Comparison of ENCODE assay signal across 8 cellular contexts in genomic region chr7:98211221-98211675, GRCh38. TPM values are rescaled to one million over a fixed set of nuclear protein-coding genes. Genes with fewer than 3 reads are reported as not detected.
A peak's percentile ranks its signal among the peaks of the same experiment; 100 is the strongest.
DNase-seq lines count a peak whose midpoint lies in the region; ATAC-seq and TF ChIP-seq lines count a peak whose summit lies in the region.
"Had no signal": no experiment of that assay in that cellular context is flagged by ENCODE, and none has a peak within 500 bp of the region (broad histone marks: within the 10 kb centered on the region; RNA-seq: fewer than 3 reads in every experiment).

TSS of gene BHLHA15 (plus strand) at chr7:98211439. CDS start at chr7:98212310, 871 bp downstream.

- no peaks in the 10 kb centered on the region for H3K27me3 ChIP-seq in MG63

- intact Hi-C loops in left ventricle myocardium superior (cut with micrococcal nuclease) = no loop called here

- ATAC-seq in left ventricle myocardium superior = peak; percentile 31

- H3K4me3 ChIP-seq in GM12864 (ENCODE audit: low read depth, low read length) = peak within 1 kb of the TSS; percentile 78
- H3K4me3 ChIP-seq in MG63 = no peak within 1 kb of the TSS

- no peak for DNase-seq in GM12864 (ENCODE audit: low read depth)
- DNase-seq in MG63 = peak; percentile 29
- DNase-seq in activated T-helper 9 cell treated with anti-CD3 and anti-CD28 coated beads, Interleukin-2, amount 50 U/mL, for 16 hours (ENCODE audit: low read depth) = peak; percentile 13
- DNase-seq in left ventricle myocardium superior = no peak
- peak; percentile 28 for DNase-seq in stimulated activated CD4-positive, alpha-beta T cell treated with anti-CD3 and anti-CD28 coated beads, Interleukin-12 subunit alpha, Interleukin-12 subunit beta, amount 100 ng/mL, for 4 hours
- no peak for DNase-seq in A172 (ENCODE audit: low spot score)
- DNase-seq in NK-92 treated with Interleukin-12 subunit alpha and Interleukin-12 subunit beta, amount 100 ng/mL, for 24 hours (lab: John Stamatoyannopoulos, UW) = no peak

- no peaks in the 10 kb centered on the region for H3K9me3 ChIP-seq in MG63

- no peak for TF ChIP-seq CTCF in GM12864 (IDR thresholded peaks at IDR 0.05; ENCODE audit: low read depth, low read length, missing control alignments)

- H3K36me3 ChIP-seq in MG63 = no peaks in the 10 kb centered on the region

RNA-seq across cellular contexts. Expression of gene BHLHA15, which starts in this region (rescaled TPM):
- 0.74 TPM in 1 of 2 replicates, not detected in the other for total RNA-seq in MG63 (2014; rRNA removed; shearing (Covaris generic); ENCODE audit: low replicate concordance)
- total RNA-seq in left ventricle myocardium superior = not detected
- total RNA-seq in A172 (2014; rRNA removed; shearing (Covaris generic)) = not detected in 2 replicates
- total RNA-seq: skeletal muscle tissue had no signal

Comparison
In these comparisons a context has a peak if more than half of its experiments do, and no peak if none do; other contexts are left out.
1. Peak in DNase-seq in MG63; RNA of the gene not detected or under 1 TPM.
2. Peak in ATAC-seq in left ventricle myocardium superior; RNA of the gene not detected or under 1 TPM.
3. DNase-seq: peak in activated T-helper 9 cell treated with anti-CD3 and anti-CD28 coated beads, Interleukin-2, amount 50 U/mL, for 16 hours (single experiment) and stimulated activated CD4-positive, alpha-beta T cell treated with anti-CD3 and anti-CD28 coated beads, Interleukin-12 subunit alpha, Interleukin-12 subunit beta, amount 100 ng/mL, for 4 hours (single experiment); none in GM12864 (single experiment), left ventricle myocardium superior (single experiment), A172 (single experiment) and NK-92 treated with Interleukin-12 subunit alpha and Interleukin-12 subunit beta, amount 100 ng/mL, for 24 hours (single experiment).